ENCODE assay signal across 8 cellular contexts in genomic region chr1:224922404-224923164, GRCh38. TPM values are rescaled to one million over a fixed set of nuclear protein-coding genes. Genes with fewer than 3 reads are reported as not detected.
A peak's percentile ranks its signal among the peaks of the same experiment; 100 is the strongest.
DNase-seq lines count a peak whose midpoint lies in the region; ATAC-seq, FAIRE-seq and TF ChIP-seq lines count a peak whose summit lies in the region.

No MANE protein-coding gene starts in this region.

- no peaks in the 10 kb centered on the region for H3K79me2 ChIP-seq in OCI-LY3 (ENCODE audit: low read length)
- no peaks in the 10 kb centered on the region for H3K79me2 ChIP-seq in H1 (ENCODE audit: control insufficient read depth in 1 of 2, insufficient read depth in 2 of 2, low read length in 2 of 2)

- H4K8ac ChIP-seq in H1 (ENCODE audit: extremely low read depth, insufficient read depth, low read length) = peak overlapping the region; percentile 81; the same call in 1 of the 2 replicates

- H3K79me1 ChIP-seq in H1 (ENCODE audit: low read depth, low read length) = no peaks in the 10 kb centered on the region

- H3K18ac ChIP-seq in H1 (ENCODE audit: extremely low read depth, low read length) = no peak overlapping the region

- POLR2A ChIA-PET in BJ (lab: Charles Lee) = no interaction called here
- POLR2A ChIA-PET in H1 (lab: Charles Lee; ENCODE audit: partially characterized antibody) = no interaction called here

- H3K23me2 ChIP-seq in H1 (ENCODE audit: low read depth, low read length) = no peaks in the 10 kb centered on the region

- FAIRE-seq in HTR-8/SVneo (lab: Jason Lieb, UNC) (peak; percentile 54), H1 (lab: Jason Lieb, UNC) (peak; percentile 92)

- DNase-seq in BJ (ENCODE audit: low read depth) = no peak
- peak; percentile 62 for DNase-seq in HTR-8/SVneo (ENCODE audit: insufficient read length, low spot score)
- DNase-seq in H1 (ENCODE audit: low read depth in 1 of 2, low spot score in 2 of 2) = peak in 1 of 2 experiments; percentile 54
- peak in 1 of 3 donors; percentile 13 for DNase-seq in mucosa of descending colon

- no peak overlapping the region for H2BK15ac ChIP-seq in H1 (ENCODE audit: low read length)

- H3K4me1 ChIP-seq in OCI-LY3 (ENCODE audit: low read length) (0 out of 2 replicates have a peak, but pooled peaks cover 3% of the 10 kb centered on the region), H1 (replicated peaks in 1 of 4; ENCODE audit: control insufficient read depth in 3 of 4, insufficient read depth in 4 of 4, low read length in 3 of 4) (0 out of 7 replicates have a peak, but pooled peaks cover 0 to 2% (median 0%) of the 10 kb centered on the region in 4 experiments), mucosa of descending colon (ENCODE audit: low read depth) (no peaks in the 10 kb centered on the region)

- intact Hi-C loops in mucosa of descending colon (cut with DNase I, micrococcal nuclease) = loop anchor here in 1 of 2 donors (10.0 kb wide), 1 partner anchor 278 kb away; no protein-coding TSS in a partner anchor

- H3K36me3 ChIP-seq in BJ (ENCODE audit: control insufficient read depth, insufficient read depth, low read length) (no peaks in the 10 kb centered on the region), OCI-LY3 (replicated peaks; ENCODE audit: low read depth, low read length) (no peaks in the 10 kb centered on the region), H1 (ENCODE audit: control insufficient read depth in 2 of 4, insufficient read depth in 4 of 4, low read length in 3 of 4) (no peaks in the 10 kb centered on the region), mucosa of descending colon (ENCODE audit: low read depth) (no peaks in the 10 kb centered on the region)

- H3K14ac ChIP-seq in H1 (ENCODE audit: insufficient read length) = no peak overlapping the region

- no peak overlapping the region for H2BK5ac ChIP-seq in H1 (ENCODE audit: low read depth, low read length)

- 54% methylated on average over 5 of the region's 5 CpGs; no CpG with 5 or more reads in 1 of the 2 experiments for WGBS in H1 (ENCODE audit: extremely low coverage in 1 of 2, insufficient coverage in 1 of 2, insufficient read length in 1 of 2, insufficient replicate concordance in 2 of 2, low coverage in 1 of 2, low lambda C conversion rate in 2 of 2, missing lambda C conversion rate in 1 of 2), 2 experiments

- H4K5ac ChIP-seq in H1 (ENCODE audit: insufficient read length, low read depth, low read length) = no peak overlapping the region

- H3K9me3 ChIP-seq in OCI-LY3 (ENCODE audit: insufficient read depth, low read length) (no peaks in the 10 kb centered on the region), H1 (ENCODE audit: insufficient read depth in 2 of 2, low read depth in 1 of 2, low read length in 1 of 2) (no peaks in the 10 kb centered on the region), mucosa of descending colon (no peaks in the 10 kb centered on the region)

- CTCF ChIA-PET in BJ (lab: Yijun Ruan, JAX) (interaction anchor here (0.6 to 4.0 kb wide), 23 partner anchors 9 to 593 kb away, joined by 3 to 34 read pairs (median 4); partner anchors contain the start of gene NVL), H1 (lab: Charles Lee; ENCODE audit: partially characterized antibody) (interaction anchor here (0.6 to 6.1 kb wide), 69 partner anchors 8 to 586 kb away, joined by 3 to 78 read pairs (median 4); no protein-coding TSS in a partner anchor)

- H2AFZ ChIP-seq in OCI-LY3 (ENCODE audit: low read depth, low read length) = peak overlapping the region; percentile 35; the same call in 1 of the 2 replicates
- peak overlapping the region; percentile 81; the same call in 1 of the 2 replicates for H2AFZ ChIP-seq in H1 (ENCODE audit: low read length)

- H3K9ac ChIP-seq in OCI-LY3 (ENCODE audit: low read length) = no peak overlapping the region
- H3K9ac ChIP-seq in H1 (replicated peaks in 1 of 4; ENCODE audit: extremely low read depth in 1 of 4, low read depth in 3 of 4, low read length in 3 of 4) = no peak overlapping the region

- no peak for TF ChIP-seq POLR2A in H1 (IDR thresholded peaks at IDR 0.05; ENCODE audit: control extremely low read depth in 1 of 2, low read depth in 2 of 2, low read length in 2 of 2)

- no peak overlapping the region for H3K56ac ChIP-seq in H1 (replicated peaks; ENCODE audit: insufficient read length, low read depth, low read length)

- no peak overlapping the region for H2BK12ac ChIP-seq in H1 (ENCODE audit: low read depth, low read length)

- H3K27ac ChIP-seq in OCI-LY3 (ENCODE audit: low read length) (no peak overlapping the region), H1 (ENCODE audit: low read depth, low read length) (no peak overlapping the region)

- ATAC-seq in GM18517 (IDR thresholded peaks at IDR 0.05; ENCODE audit: unreplicated experiment) (peak; percentile 66), mucosa of descending colon (peak; percentile 91), GM21515 (IDR thresholded peaks at IDR 0.05; ENCODE audit: unreplicated experiment) (no peak), GM21529 (IDR thresholded peaks at IDR 0.05; ENCODE audit: unreplicated experiment) (no peak)

- H3K4me2 ChIP-seq in OCI-LY3 (ENCODE audit: low read length) (peak overlapping the region; percentile 42), H1 (ENCODE audit: insufficient read depth in 1 of 2, low read depth in 2 of 2, low read length in 2 of 2) (no peak overlapping the region)

- no peak overlapping the region for H2BK120ac ChIP-seq in H1 (replicated peaks; ENCODE audit: low read depth, low read length)

- no peak overlapping the region for H4K91ac ChIP-seq in H1 (replicated peaks; ENCODE audit: insufficient read length, low read length)

- H3K4me3 ChIP-seq in BJ (ENCODE audit: low read depth, low read length) (no peak overlapping the region), OCI-LY3 (ENCODE audit: low read length) (no peak overlapping the region), H1 (ENCODE audit: extremely low read depth in 1 of 4, insufficient read depth in 2 of 4, low read depth in 3 of 4, low read length in 4 of 4) (no peak overlapping the region), mucosa of descending colon (no peak overlapping the region)

- H2AK5ac ChIP-seq in H1 (ENCODE audit: low read depth, low read length) = no peak overlapping the region

- no peaks in the 10 kb centered on the region for H4K20me1 ChIP-seq in OCI-LY3 (ENCODE audit: insufficient read depth, low read length)
- H4K20me1 ChIP-seq in H1 (replicated peaks in 1 of 2; ENCODE audit: control insufficient read depth in 1 of 2, insufficient read depth in 2 of 2, low read length in 2 of 2) = no peaks in the 10 kb centered on the region

- H2BK20ac ChIP-seq in H1 (ENCODE audit: low read length) = no peak overlapping the region

- H3K27me3 ChIP-seq in BJ (ENCODE audit: control insufficient read depth, insufficient read depth, low read length) = no peaks in the 10 kb centered on the region
- no peaks in the 10 kb centered on the region for H3K27me3 ChIP-seq in OCI-LY3 (ENCODE audit: low read depth, low read length)
- no peaks in the 10 kb centered on the region for H3K27me3 ChIP-seq in H1 (replicated peaks in 1 of 4; ENCODE audit: control insufficient read depth in 3 of 4, extremely low read depth in 1 of 4, insufficient read depth in 3 of 4, low read length in 3 of 4)

- TF ChIP-seq EP300 in H1 (IDR thresholded peaks at IDR 0.05; ENCODE audit: borderline replicate concordance in 1 of 2, low read depth in 2 of 2, low read length in 2 of 2) = no peak

- H3K4ac ChIP-seq in H1 (replicated peaks; ENCODE audit: insufficient read length, low read depth, low read length) = no peak overlapping the region

- peak; percentile 91 to 93 for TF ChIP-seq RAD21 in H1 (IDR thresholded peaks at IDR 0.05 in 1 of 2, conservative IDR thresholded peaks at IDR 0.05 in 1 of 2; ENCODE audit: low read depth in 2 of 2, low read length in 2 of 2)

- H3K23ac ChIP-seq in H1 (ENCODE audit: insufficient read length) = no peak overlapping the region

- TF ChIP-seq CTCF in BJ (IDR thresholded peaks at IDR 0.05; ENCODE audit: insufficient read depth, low read depth, low read length) (peak; percentile 72), OCI-LY3 (IDR thresholded peaks at IDR 0.05; ENCODE audit: low read depth, low read length) (peak; percentile 87), H1 (IDR thresholded peaks at IDR 0.05; ENCODE audit: control extremely low read depth in 1 of 3, insufficient read depth in 1 of 3, low read depth in 1 of 3, low read length in 3 of 3) (peak in 2 of 3 experiments; percentile 61 to 79; a peak in 3 of 4 replicates), mucosa of descending colon (IDR thresholded peaks at IDR 0.05) (no peak)

TF ChIP-seq in H1, 55 proteins besides CTCF, POLR2A, EP300 and RAD21 (continues in another document):
- no peak for TF ChIP-seq KDM4A (IDR thresholded peaks at IDR 0.05; ENCODE audit: low read depth, low read length, severe bottlenecking)

RNA-seq across cellular contexts. Expression of gene DNAH14, which starts 6.9 kb away (rescaled TPM):
- polyA plus RNA-seq in BJ (2011; rRNA removed) (1.6 and 4.1 TPM in 2 replicates), H1 (2011; rRNA removed) (3.9 and 8.4 TPM in 2 replicates)
- 0.51 and 0.62 TPM in 2 replicates for polyA minus RNA-seq in BJ (2011; rRNA and poly(A)+ RNA removed)
- 40.7 and 47.0 TPM in 2 replicates for total RNA-seq in H1 (2021; fragmentation: NEBNext Ultra II Directional; extraction: Animal tissue kit (Norgen Biotek cat#: 25700))
- polyA plus RNA-seq in H1 (2011; cell fraction: cytosol; rRNA removed) = 14.8 TPM
- 5.1 TPM for polyA plus RNA-seq in H1 (2011; cell fraction: nucleus; rRNA removed)
- 13.2 to 27.1 TPM (median 14.0 TPM) in 4 replicates for polyA plus RNA-seq in H1 (2012, experiment 1 of 2)
- 9.3 TPM for polyA plus RNA-seq in H1 (2012, experiment 2 of 2)
- polyA plus RNA-seq in H1 (2013, experiment 1 of 2) = 33.5 TPM
- 30.6 TPM for polyA plus RNA-seq in H1 (2013, experiment 2 of 2)
- polyA minus RNA-seq in H1 (2011; rRNA and poly(A)+ RNA removed) = 5.0 and 17.0 TPM in 2 replicates
- 15.3 TPM for polyA minus RNA-seq in H1 (2011; cell fraction: cytosol; rRNA and poly(A)+ RNA removed)
- 52.9 TPM for polyA minus RNA-seq in H1 (2011; cell fraction: nucleus; rRNA and poly(A)+ RNA removed)
- 10 to 100 TPM in 1 of 3 donors, 1 to 10 TPM in 2; 9.2 to 12.7 (median 10.0) TPM for total RNA-seq in mucosa of descending colon

Comparison
In these comparisons a context has a peak if more than half of its experiments do, and no peak if none do; other contexts are left out.
1. ATAC-seq: peak in GM18517 (single experiment) and mucosa of descending colon (single experiment); none in GM21515 (single experiment) and GM21529 (single experiment).